ENCODE assay signal across 9 cellular contexts in genomic region chr11:48096588-48097525, GRCh38.
DNase-seq lines count a peak whose midpoint lies in the region; ATAC-seq and TF ChIP-seq lines count a peak whose summit lies in the region.
"Had no signal": no experiment of that assay in that cellular context is flagged by ENCODE, and none has a peak within 500 bp of the region (broad histone marks: within the 10 kb centered on the region; RNA-seq: fewer than 3 reads in every experiment).

No MANE protein-coding gene starts in this region.

- H3K9me3 Mint-ChIP-seq in T-cell (no peaks in the 10 kb centered on the region), endodermal cell (no peaks in the 10 kb centered on the region), progenitor cell of endocrine pancreas (ENCODE audit: low read depth) (no peaks in the 10 kb centered on the region)

- TF ChIP-seq POLR2A in testis (IDR thresholded peaks at IDR 0.05): no peak

- H3K27ac ChIP-seq in SK-N-SH (ENCODE audit: low read depth in 2 of 2, low read length in 1 of 2): no peak overlapping the region
- H3K27ac ChIP-seq in endodermal cell (ENCODE audit: low read depth, low read length): no peak overlapping the region
- H3K27ac ChIP-seq in testis: no peak overlapping the region

- H2AFZ ChIP-seq in SK-N-SH (ENCODE audit: low read depth): no peak overlapping the region

- no peak for TF ChIP-seq EP300 in SK-N-SH (IDR thresholded peaks at IDR 0.05; ENCODE audit: borderline replicate concordance in 1 of 2, low read depth in 1 of 2, low read length in 1 of 2)

- TF ChIP-seq CTCF in SK-N-SH (IDR thresholded peaks at IDR 0.05): no peak
- peak; percentile 57 for TF ChIP-seq CTCF in endodermal cell (conservative IDR thresholded peaks at IDR 0.05)
- peak; percentile 9 for TF ChIP-seq CTCF in progenitor cell of endocrine pancreas (IDR thresholded peaks at IDR 0.05; ENCODE audit: unreplicated experiment)
- TF ChIP-seq CTCF in testis (IDR thresholded peaks at IDR 0.05): no peak

- H3K4me2 ChIP-seq in SK-N-SH: no peak overlapping the region

- ATAC-seq in SK-N-SH treated with all-trans-retinoic acid at 6 μM for 48 hours (peak; percentile 57), T-cell (replicated peaks in 1 of 4) (peak in 1 of 4 experiments; percentile 23)

- intact Hi-C loops in testis (cut with DNase I; ENCODE audit: low total_unique reads): no loop called here

- DNase-seq in SK-N-SH (no peak), T-cell (no peak), endodermal cell (peak; percentile 77), progenitor cell of endocrine pancreas (ENCODE audit: low spot score, unreplicated experiment) (no peak), testis (no peak), amygdala (lab: John Stamatoyannopoulos, UW) (no peak), NCI-H2196 treated with DMSO at 0.1 percent for 48 hours (lab: John Stamatoyannopoulos, UW; ENCODE audit: unreplicated experiment) (no peak)
- DNase-seq: stimulated activated naive CD4-positive, alpha-beta T cell treated with Interleukin-2 at 50 U/mL for 16 hours had no signal

- peaks cover 0 to 27% of the 10 kb centered on the region in 2 experiments; a peak in 1 of 4 replicates for H3K4me1 ChIP-seq in SK-N-SH (ENCODE audit: control insufficient read depth in 1 of 2, insufficient read depth in 2 of 2, low read depth in 1 of 2, low read length in 1 of 2)
- peaks cover 16% of the 10 kb centered on the region for H3K4me1 ChIP-seq in endodermal cell (ENCODE audit: control insufficient read depth, insufficient read depth, low read length)
- no peaks in the 10 kb centered on the region for H3K4me1 ChIP-seq in testis

- H3K9ac ChIP-seq in SK-N-SH: no peak overlapping the region
- no peak overlapping the region for H3K9ac ChIP-seq in endodermal cell (ENCODE audit: extremely low read depth, low read length, poor library complexity, severe bottlenecking)

- POLR2A ChIA-PET in SK-N-SH (lab: Yijun Ruan, JAX) (no interaction called here), T-cell (lab: Charles Lee) (no interaction called here)

- no peaks in the 10 kb centered on the region for H3K27me3 Mint-ChIP-seq in T-cell
- H3K27me3 Mint-ChIP-seq in endodermal cell (ENCODE audit: insufficient read depth): no peaks in the 10 kb centered on the region
- H3K27me3 Mint-ChIP-seq in progenitor cell of endocrine pancreas: no peaks in the 10 kb centered on the region

- no peaks in the 10 kb centered on the region for H3K9me2 ChIP-seq in SK-N-SH

- no peaks in the 10 kb centered on the region for H3F3A ChIP-seq in SK-N-SH (replicated peaks; ENCODE audit: insufficient read depth)

- H3K9me3 ChIP-seq in SK-N-SH (no peaks in the 10 kb centered on the region), endodermal cell (ENCODE audit: control insufficient read depth, low read length) (no peaks in the 10 kb centered on the region), testis (no peaks in the 10 kb centered on the region)

- peaks cover 68% of the 10 kb centered on the region for H3K79me2 ChIP-seq in SK-N-SH (ENCODE audit: insufficient read depth)

- H4K20me1 ChIP-seq in SK-N-SH (ENCODE audit: insufficient read depth): peaks cover 8% of the 10 kb centered on the region; the same call in 1 of the 2 replicates

- CTCF ChIA-PET in SK-N-SH (lab: Yijun Ruan, JAX) (interaction anchor here (0.8 to 7.0 kb wide), 3 partner anchors 12 to 166 kb away, joined by 3 to 47 read pairs (median 12); no protein-coding TSS in a partner anchor), T-cell (lab: Charles Lee) (interaction anchor here (0.6 to 1.2 kb wide), 2 partner anchors 9 to 162 kb away, joined by 3 to 4 read pairs; no protein-coding TSS in a partner anchor)

- no peaks in the 10 kb centered on the region for H3K36me3 ChIP-seq in SK-N-SH (replicated peaks in 1 of 2; ENCODE audit: control insufficient read depth in 1 of 2, insufficient read depth in 2 of 2, low read length in 1 of 2)
- H3K36me3 ChIP-seq in endodermal cell (ENCODE audit: control insufficient read depth, insufficient read depth, low read length): no peaks in the 10 kb centered on the region
- no peaks in the 10 kb centered on the region for H3K36me3 ChIP-seq in testis (ENCODE audit: low read depth, missing control alignments)

- H3K36me3 Mint-ChIP-seq in T-cell (no peaks in the 10 kb centered on the region), endodermal cell (ENCODE audit: low read depth) (no peaks in the 10 kb centered on the region), progenitor cell of endocrine pancreas (ENCODE audit: insufficient read depth) (no peaks in the 10 kb centered on the region)

- no peak for TF ChIP-seq RAD21 in SK-N-SH (IDR thresholded peaks at IDR 0.05; ENCODE audit: low read length)

- no peak overlapping the region for H3K4me3 ChIP-seq in SK-N-SH (ENCODE audit: low read depth in 2 of 2, low read length in 1 of 2)
- no peak overlapping the region for H3K4me3 ChIP-seq in endodermal cell (ENCODE audit: low read length)
- no peak overlapping the region for H3K4me3 ChIP-seq in testis

- H3K27ac Mint-ChIP-seq in T-cell: peak overlapping the region; percentile 28 to 44
- H3K27ac Mint-ChIP-seq in endodermal cell: peak overlapping the region; percentile 82
- H3K27ac Mint-ChIP-seq in progenitor cell of endocrine pancreas: no peak overlapping the region

- H3K4me3 Mint-ChIP-seq in T-cell: no peak overlapping the region
- no peak overlapping the region for H3K4me3 Mint-ChIP-seq in endodermal cell
- H3K4me3 Mint-ChIP-seq in progenitor cell of endocrine pancreas (ENCODE audit: low read depth): no peak overlapping the region

- 96% methylated on average over 6 of the region's 6 CpGs for WGBS in SK-N-SH (ENCODE audit: low lambda C conversion rate)
- WGBS in endodermal cell (ENCODE audit: insufficient coverage in 1 of 2, insufficient read length in 1 of 2), 2 experiments: 43 to 66% methylated on average over 3 to 6 of the region's 6 CpGs
- WGBS in testis, 2 donors: 89 to 95% methylated on average over 6 of the region's 6 CpGs

- H3K27me3 ChIP-seq in SK-N-SH (ENCODE audit: insufficient read depth) (no peaks in the 10 kb centered on the region), endodermal cell (ENCODE audit: control insufficient read depth, insufficient read depth, low read length, poor library complexity, severe bottlenecking) (no peaks in the 10 kb centered on the region), testis (no peaks in the 10 kb centered on the region)

- H3K4me1 Mint-ChIP-seq in T-cell: peaks cover 64 to 72% (median 66%) of the 10 kb centered on the region in 3 donors
- H3K4me1 Mint-ChIP-seq in endodermal cell: peaks cover 35% of the 10 kb centered on the region
- H3K4me1 Mint-ChIP-seq in progenitor cell of endocrine pancreas (ENCODE audit: low read depth): peaks cover 40% of the 10 kb centered on the region

TF ChIP-seq in SK-N-SH treated with all-trans-retinoic acid at 6 μM for 48 hours, 23 proteins besides CTCF, POLR2A, EP300 and RAD21 (continues in another document):
- TF ChIP-seq CREB5 (CRISPR knock-in tag; IDR thresholded peaks at IDR 0.05; ENCODE audit: low read depth) (no peak), ZNF8 (CRISPR knock-in tag; IDR thresholded peaks at IDR 0.05) (no peak)

TF ChIP-seq in SK-N-SH, 30 proteins besides CTCF, POLR2A, EP300 and RAD21:
- TF ChIP-seq YY1 (IDR thresholded peaks at IDR 0.05; ENCODE audit: low read depth) (no peak), RCOR1 (IDR thresholded peaks at IDR 0.05; ENCODE audit: low read length) (no peak), MXI1 (IDR thresholded peaks at IDR 0.05; ENCODE audit: low read depth, low read length) (no peak), ZBTB33 (IDR thresholded peaks at IDR 0.05; ENCODE audit: borderline replicate concordance, low read depth) (no peak), RFX5 (IDR thresholded peaks at IDR 0.05; ENCODE audit: low read length) (no peak)

Comparison
In these comparisons a context has a peak if more than half of its experiments do, and no peak if none do; other contexts are left out.
1. CTCF ChIP-seq: peak in endodermal cell (single experiment) and progenitor cell of endocrine pancreas (single experiment); none in SK-N-SH (single experiment) and testis (0 of 3).